Comparison of ENCODE assay signal across 9 cellular contexts in genomic region chr9:125889122-125889523, GRCh38.
DNase-seq lines count a peak whose midpoint lies in the region; ATAC-seq and TF ChIP-seq lines count a peak whose summit lies in the region.
"Had no signal": no experiment of that assay in that cellular context is flagged by ENCODE, and none has a peak within 500 bp of the region (broad histone marks: within the 10 kb centered on the region; RNA-seq: fewer than 3 reads in every experiment).

No MANE protein-coding gene starts in this region.

- H3K4me1 ChIP-seq in endocrine pancreas (ENCODE audit: control insufficient read depth, insufficient read depth, low read length) (peaks cover 34% of the 10 kb centered on the region), mucosa of rectum (ENCODE audit: control insufficient read depth in 2 of 2, insufficient read depth in 2 of 2, low read length in 2 of 2) (peaks cover 3 to 6% of the 10 kb centered on the region in 2 donors), upper lobe of left lung (peaks cover 7 to 12% (median 12%) of the 10 kb centered on the region in 4 donors)

- H3K9ac ChIP-seq in SK-N-MC (ENCODE audit: insufficient read length), result no peak overlapping the region
- peak overlapping the region; percentile 63 for H3K9ac ChIP-seq in endocrine pancreas (ENCODE audit: control insufficient read depth, insufficient read depth, low read length)
- peak overlapping the region; percentile 18 to 51 for H3K9ac ChIP-seq in mucosa of rectum (ENCODE audit: low read depth in 1 of 2, low read length in 2 of 2)

- no peaks in the 10 kb centered on the region for H3K9me3 ChIP-seq in SK-N-MC (ENCODE audit: low read depth, low read length)
- H3K9me3 ChIP-seq in endocrine pancreas (ENCODE audit: control insufficient read depth, low read length), result no peaks in the 10 kb centered on the region
- no peaks in the 10 kb centered on the region for H3K9me3 ChIP-seq in mucosa of rectum (ENCODE audit: control insufficient read depth in 2 of 2, low read length in 2 of 2)
- no peaks in the 10 kb centered on the region for H3K9me3 ChIP-seq in upper lobe of left lung

- TF ChIP-seq EP300 in upper lobe of left lung (IDR thresholded peaks at IDR 0.05), result no peak

- H3K36me3 ChIP-seq in SK-N-MC (ENCODE audit: insufficient read depth, low read length), result no peaks in the 10 kb centered on the region
- H3K36me3 ChIP-seq in endocrine pancreas (ENCODE audit: control insufficient read depth, insufficient read depth, low read length), result no peaks in the 10 kb centered on the region
- H3K36me3 ChIP-seq in mucosa of rectum (ENCODE audit: control insufficient read depth in 2 of 2, insufficient read depth in 2 of 2, low read length in 2 of 2), result no peaks in the 10 kb centered on the region
- no peaks in the 10 kb centered on the region for H3K36me3 ChIP-seq in upper lobe of left lung

- H3K27me3 ChIP-seq in endocrine pancreas (ENCODE audit: control insufficient read depth, insufficient read depth, low read length) (no peaks in the 10 kb centered on the region), mucosa of rectum (ENCODE audit: control insufficient read depth in 2 of 2, insufficient read depth in 2 of 2, low read length in 2 of 2) (peaks cover 0 to 8% of the 10 kb centered on the region in 2 donors), upper lobe of left lung (no peaks in the 10 kb centered on the region)

- WGBS in upper lobe of left lung, 2 donors, result 11 to 28% methylated on average over 22 of the region's 22 CpGs

- no peak overlapping the region for H3K27ac ChIP-seq in SK-N-MC
- no peak overlapping the region for H3K27ac ChIP-seq in mucosa of rectum (ENCODE audit: low read depth in 2 of 2, low read length in 2 of 2)
- H3K27ac ChIP-seq in upper lobe of left lung, result peak overlapping the region in 1 of 4 donors; percentile 57

- peak overlapping the region; percentile 26 for H3K4me3 ChIP-seq in AG09309 (ENCODE audit: control insufficient read depth, low read depth, low read length)
- H3K4me3 ChIP-seq in SK-N-MC, result peak overlapping the region; percentile 67
- peak overlapping the region; percentile 69 for H3K4me3 ChIP-seq in endocrine pancreas (ENCODE audit: control insufficient read depth, insufficient read depth, low read length)
- peak overlapping the region; percentile 64 to 77 for H3K4me3 ChIP-seq in mucosa of rectum (ENCODE audit: low read length in 2 of 2)
- H3K4me3 ChIP-seq in upper lobe of left lung, result peak overlapping the region in 3 of 4 donors; percentile 46 to 56 (median 56)

- peak in 1 of 2 donors; percentile 79 for ATAC-seq in upper lobe of left lung (ENCODE audit: low FRiP score in 2 of 2)
- ATAC-seq: HCT116 had no signal

- TF ChIP-seq CTCF in AG09309 (IDR thresholded peaks at IDR 0.05; ENCODE audit: control insufficient read depth, insufficient read depth, low read depth, low read length, missing control alignments) (no peak), upper lobe of left lung (IDR thresholded peaks at IDR 0.05) (no peak)

- TF ChIP-seq POLR2A in upper lobe of left lung (IDR thresholded peaks at IDR 0.05), result no peak

- DNase-seq in AG09309 (ENCODE audit: low read depth) (no peak), GM19238 (ENCODE audit: insufficient read length, low spot score) (peak; percentile 1), SK-N-MC (ENCODE audit: low read depth, low spot score) (no peak), upper lobe of left lung (peak; percentile 22 to 72), NCI-H1105 treated with DMSO at 0.1 percent for 48 hours (lab: John Stamatoyannopoulos, UW) (no peak), H4 (ENCODE audit: low spot score) (no peak)

Comparison
In these comparisons a context has a peak if more than half of its experiments do, and no peak if none do; other contexts are left out.
1. DNase-seq: peak in GM19238 (single experiment) and upper lobe of left lung (2 of 2); none in AG09309 (single experiment), SK-N-MC (single experiment), NCI-H1105 treated with DMSO at 0.1 percent for 48 hours (single experiment) and H4 (single experiment).
2. Peak in every context shown above with its lines, with median percentiles within 50 percentile points of each other: H3K4me3 ChIP-seq.